In the genomic region with DNA sequence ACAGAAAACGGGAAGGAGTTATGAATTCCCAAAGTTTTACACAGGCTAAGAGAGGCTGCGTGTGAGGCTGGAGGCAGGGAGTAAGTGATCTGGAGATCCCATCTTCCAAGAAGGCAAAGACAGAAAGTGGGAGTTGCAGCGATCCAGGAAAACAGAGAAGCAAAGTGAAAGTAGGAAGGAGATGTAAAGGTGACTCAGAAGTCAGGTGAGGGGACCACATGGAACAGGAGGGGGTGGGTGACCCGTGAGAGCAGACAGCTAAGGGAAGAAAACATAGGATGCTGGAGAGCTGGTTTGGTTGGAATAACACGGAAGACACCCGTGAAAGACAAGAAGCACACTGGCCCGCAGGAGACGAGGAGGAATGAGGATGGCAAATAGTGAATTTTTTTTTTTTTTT, we compare ENCODE assay signal across 31 cellular contexts. TPM values are rescaled to one million over a fixed set of nuclear protein-coding genes. Genes with fewer than 3 reads are reported as not detected.
"Had no signal": no experiment of that assay in that cellular context is flagged by ENCODE, and none has a peak within 500 bp of the region (broad histone marks: within the 10 kb centered on the region; RNA-seq: fewer than 3 reads in every experiment).

No MANE protein-coding gene starts in this region.

- ATAC-seq: activated CD4-positive, CD25-positive, alpha-beta regulatory T cell treated with anti-CD3 and anti-CD28 coated beads, Interleukin-2, amount 50 U/mL, for 24 hours; activated CD8-positive, alpha-beta memory T cell treated with anti-CD3 and anti-CD28 coated beads, Interleukin-2, amount 10 ng/mL, durations not matched to agents 7 days and 5 days; activated T-helper 17 cell treated with anti-CD3 and anti-CD28 coated beads, Interleukin-2, amount 50 U/mL, for 72 hours; SK-N-SH treated with all-trans-retinoic acid at 6 μM for 48 hours had no signal

- H3K27me3 ChIP-seq: adrenal gland, breast epithelium, Peyer's patch, SJSA1 had no signal

- H3K27me3 Mint-ChIP-seq: activated CD8-positive, alpha-beta memory T cell treated with anti-CD3 and anti-CD28 coated beads, Interleukin-2, amount 10 ng/mL, durations not matched to agents 7 days and 5 days; activated T-helper 17 cell treated with anti-CD3 and anti-CD28 coated beads, Interleukin-2, amount 50 U/mL, for 72 hours had no signal

- H3K27ac Mint-ChIP-seq: activated CD8-positive, alpha-beta memory T cell treated with anti-CD3 and anti-CD28 coated beads, Interleukin-2, amount 10 ng/mL, durations not matched to agents 7 days and 5 days; activated naive CD4-positive, alpha-beta T cell treated with anti-CD3 and anti-CD28 coated beads for 36 hours; activated naive CD8-positive, alpha-beta T cell treated with anti-CD3 and anti-CD28 coated beads, Interleukin-2, amount 10 ng/mL, durations not matched to agents 7 days and 5 days; activated T-helper 17 cell treated with anti-CD3 and anti-CD28 coated beads, Interleukin-2, amount 50 U/mL, for 72 hours had no signal

- H3K4me3 Mint-ChIP-seq: activated CD8-positive, alpha-beta memory T cell treated with anti-CD3 and anti-CD28 coated beads, Interleukin-2, amount 10 ng/mL, durations not matched to agents 7 days and 5 days; activated naive CD4-positive, alpha-beta T cell treated with anti-CD3 and anti-CD28 coated beads for 36 hours; activated naive CD8-positive, alpha-beta T cell treated with anti-CD3 and anti-CD28 coated beads, Interleukin-2, amount 10 ng/mL, durations not matched to agents 7 days and 5 days; activated T-helper 17 cell treated with anti-CD3 and anti-CD28 coated beads, Interleukin-2, amount 50 U/mL, for 72 hours had no signal

- H3K9me3 ChIP-seq: adrenal gland, breast epithelium, Peyer's patch, SJSA1 had no signal

- H3K4me1 Mint-ChIP-seq: activated CD8-positive, alpha-beta memory T cell treated with anti-CD3 and anti-CD28 coated beads, Interleukin-2, amount 10 ng/mL, durations not matched to agents 7 days and 5 days had no signal

- H3K4me3 ChIP-seq: adrenal gland, Peyer's patch, SJSA1 had no signal

- DNase-seq: activated CD4-positive, alpha-beta T cell treated with anti-CD3 and anti-CD28 coated beads for 4 hours; activated CD8-positive, alpha-beta memory T cell treated with anti-CD3 and anti-CD28 coated beads, Interleukin-2, amount 10 ng/mL, durations not matched to agents 7 days and 5 days; activated gamma-delta T cell; activated naive CD4-positive, alpha-beta T cell treated with anti-CD3 and anti-CD28 coated beads for 36 hours; activated naive CD8-positive, alpha-beta T cell treated with anti-CD3 and anti-CD28 coated beads, Interleukin-2, amount 10 ng/mL, durations not matched to agents 7 days and 5 days; activated T-cell treated with anti-CD3 and anti-CD28 coated beads, Interleukin-2, amount 50 U/mL, for 48 hours; adrenal gland; anterior cingulate cortex; KG1; MV-4-11; NCI-H1092 treated with DMSO at 0.1 percent for 48 hours; NCI-H1417 treated with DMSO at 0.1 percent for 48 hours; NCI-H1694; NCI-H2029; NCI-H2107; NCI-H2171 treated with DMSO at 0.1 percent for 48 hours; NCI-H226; NCI-H69; Peyer's patch; SHP77; SW 1271 had no signal

- H3K9me3 Mint-ChIP-seq: activated naive CD4-positive, alpha-beta T cell treated with anti-CD3 and anti-CD28 coated beads for 36 hours; activated naive CD8-positive, alpha-beta T cell treated with anti-CD3 and anti-CD28 coated beads, Interleukin-2, amount 10 ng/mL, durations not matched to agents 7 days and 5 days; activated T-helper 17 cell treated with anti-CD3 and anti-CD28 coated beads, Interleukin-2, amount 50 U/mL, for 72 hours had no signal

RNA-seq across cellular contexts. Expression of gene ALOX12, which starts 1.3 kb away (rescaled TPM):
- total RNA-seq: activated CD8-positive, alpha-beta memory T cell treated with anti-CD3 and anti-CD28 coated beads, Interleukin-2, amount 10 ng/mL, durations not matched to agents 7 days and 5 days; activated naive CD4-positive, alpha-beta T cell treated with anti-CD3 and anti-CD28 coated beads for 36 hours; activated naive CD8-positive, alpha-beta T cell treated with anti-CD3 and anti-CD28 coated beads, Interleukin-2, amount 10 ng/mL, durations not matched to agents 7 days and 5 days; activated T-helper 17 cell treated with anti-CD3 and anti-CD28 coated beads, Interleukin-2, amount 50 U/mL, for 72 hours; breast epithelium; LHCN-M2; M059J; NCI-H460; Peyer's patch; SJSA1; T-helper 1 cell treated with Interleukin-12 subunit alpha and Interleukin-12 subunit beta and Interleukin-4 antibody, amounts not matched to agents 30 ng/mL and 1 ng/mL, for 36 hours had no signal

RNA-seq across cellular contexts. Expression of gene BCL6B, which starts 25.7 kb away (rescaled TPM):
- total RNA-seq: LHCN-M2, M059J, NCI-H460, SJSA1 had no signal

RNA-seq across cellular contexts. Expression of gene SLC16A13, which starts 38.6 kb away (rescaled TPM):
- total RNA-seq: SJSA1 had no signal

RNA-seq across cellular contexts. Expression of gene SLC16A11, which starts 46.7 kb away (rescaled TPM):
- total RNA-seq: cerebellum, M059J, SJSA1 had no signal
